ENCODE assay signal across 9 cellular contexts in genomic region chr5:138177936-138178515, GRCh38. TPM values are rescaled to one million over a fixed set of nuclear protein-coding genes. Genes with fewer than 3 reads are reported as not detected.
DNase-seq lines count a peak whose midpoint lies in the region; ATAC-seq, FAIRE-seq and TF ChIP-seq lines count a peak whose summit lies in the region.
"Had no signal": no experiment of that assay in that cellular context is flagged by ENCODE, and none has a peak within 500 bp of the region (broad histone marks: within the 10 kb centered on the region; RNA-seq: fewer than 3 reads in every experiment).

No MANE protein-coding gene starts in this region.

- 0% methylated on average over 16 of the region's 16 CpGs for WGBS in K562 (ENCODE audit: insufficient coverage, low coverage, missing lambda C conversion rate)
- WGBS in spleen, 5 donors, result 0 to 1% (median 0%) methylated on average over 16 of the region's 16 CpGs

- TSS peak; percentile 82 for BruUV-seq in K562 (replicated peaks; lab: Mats Ljungman, UMichigan)

- no peak overlapping the region for H3K27ac Mint-ChIP-seq in activated T-helper 17 cell treated with anti-CD3 and anti-CD28 coated beads, Interleukin-2, amount 50 U/mL, for 72 hours

- TF ChIP-seq EP300 in K562 (IDR thresholded peaks at IDR 0.05; ENCODE audit: low read length), result no peak

- H3K27me3 Mint-ChIP-seq in activated T-helper 17 cell treated with anti-CD3 and anti-CD28 coated beads, Interleukin-2, amount 50 U/mL, for 72 hours, result no peaks in the 10 kb centered on the region

- H3K9ac ChIP-seq in K562 (ENCODE audit: insufficient read depth in 1 of 2, low read depth in 2 of 2, low read length in 2 of 2), result peak overlapping the region; percentile 90 to 97; a peak in 3 of 4 replicates

- no peaks in the 10 kb centered on the region for H3K9me1 ChIP-seq in K562 (ENCODE audit: control insufficient read depth, insufficient read depth, low read length)

- H3K27me3 ChIP-seq in BJ (ENCODE audit: control insufficient read depth, insufficient read depth, low read length) (no peaks in the 10 kb centered on the region), K562 (ENCODE audit: control insufficient read depth in 2 of 2, insufficient read depth in 2 of 2, low read length in 2 of 2) (no peaks in the 10 kb centered on the region), spleen (replicated peaks in 1 of 7) (no peaks in the 10 kb centered on the region)

- ATAC-seq in GM19035 (IDR thresholded peaks at IDR 0.05; ENCODE audit: unreplicated experiment) (peak; percentile 22), K562 (peak; percentile 66)
- ATAC-seq in activated T-helper 17 cell treated with anti-CD3 and anti-CD28 coated beads, Interleukin-2, amount 50 U/mL, for 72 hours (replicated peaks), result no peak

- H3K4me3 Mint-ChIP-seq in activated T-helper 17 cell treated with anti-CD3 and anti-CD28 coated beads, Interleukin-2, amount 50 U/mL, for 72 hours, result no peak overlapping the region

- peak overlapping the region; percentile 78 for H3K4me3 ChIP-seq in BJ (ENCODE audit: low read depth, low read length)
- H3K4me3 ChIP-seq in K562, result peak overlapping the region; percentile 63
- H3K4me3 ChIP-seq in iPS-18c (ENCODE audit: insufficient read depth, low read depth, low read length), result peak overlapping the region; percentile 88
- peak overlapping the region; percentile 43 to 97 (median 88) for H3K4me3 ChIP-seq in spleen

- H4K20me1 ChIP-seq in K562 (replicated peaks; ENCODE audit: control insufficient read depth, insufficient read depth, low read length), result no peaks in the 10 kb centered on the region

- in situ Hi-C loops in K562 (cut with MboI), result loop anchor here (25.0 kb wide), 1 partner anchor 234 kb away; no protein-coding TSS in a partner anchor

- H3K4me1 ChIP-seq in K562 (replicated peaks in 1 of 2; ENCODE audit: control insufficient read depth in 2 of 2, insufficient read depth in 2 of 2, low read length in 2 of 2), result peaks cover 0 to 5% of the 10 kb centered on the region in 2 experiments; a peak in 1 of 5 replicates
- peaks cover 18 to 70% (median 41%) of the 10 kb centered on the region in 6 donors for H3K4me1 ChIP-seq in spleen

- H3K9me3 Mint-ChIP-seq in activated T-helper 17 cell treated with anti-CD3 and anti-CD28 coated beads, Interleukin-2, amount 50 U/mL, for 72 hours, result no peaks in the 10 kb centered on the region

- FAIRE-seq in K562 (lab: Jason Lieb, UNC), result peak; percentile 48

- CTCF ChIA-PET in BJ (lab: Yijun Ruan, JAX), result interaction anchor here (0.6 to 2.5 kb wide), 4 partner anchors 11 to 175 kb away, joined by 3 to 13 read pairs (median 4); partner anchors contain the start of gene GFRA3
- CTCF ChIA-PET in K562 (lab: Yijun Ruan, JAX; ENCODE audit: low intra/inter-chr PET ratio), result no interaction called here

- H3K36me3 Mint-ChIP-seq in activated T-helper 17 cell treated with anti-CD3 and anti-CD28 coated beads, Interleukin-2, amount 50 U/mL, for 72 hours (ENCODE audit: low read depth), result peaks cover 69% of the 10 kb centered on the region

- H3K4me2 ChIP-seq in K562 (ENCODE audit: insufficient read depth, low read length), result peak overlapping the region; percentile 95

- TF ChIP-seq POLR2A in K562 (conservative IDR thresholded peaks at IDR 0.05) (no peak), spleen (IDR thresholded peaks at IDR 0.05) (no peak)

- H2AFZ ChIP-seq in K562 (ENCODE audit: low read depth, low read length), result peak overlapping the region; percentile 99

- peaks cover 4% of the 10 kb centered on the region for H3K4me1 Mint-ChIP-seq in activated T-helper 17 cell treated with anti-CD3 and anti-CD28 coated beads, Interleukin-2, amount 50 U/mL, for 72 hours

- no peak for DNase-seq in BJ (ENCODE audit: low read depth)
- DNase-seq in NCI-H69 (lab: John Stamatoyannopoulos, UW), result peak; percentile 46
- peak; percentile 56 to 67 (median 62) for DNase-seq in K562 (ENCODE audit: extremely low read depth in 1 of 4, low spot score in 3 of 4)
- no peak for DNase-seq in spleen
- DNase-seq in GDM1 (lab: John Stamatoyannopoulos, UW), result no peak

- H3K36me3 ChIP-seq in BJ (ENCODE audit: control insufficient read depth, insufficient read depth, low read length), result peaks cover 7% of the 10 kb centered on the region
- H3K36me3 ChIP-seq in K562 (ENCODE audit: control insufficient read depth, insufficient read depth, low read length), result peaks cover 60% of the 10 kb centered on the region
- H3K36me3 ChIP-seq in spleen, result peaks cover 0 to 57% (median 24%) of the 10 kb centered on the region in 6 donors

- H3K9me3 ChIP-seq in K562 (replicated peaks; ENCODE audit: control insufficient read depth, insufficient read depth, low read depth, low read length) (no peaks in the 10 kb centered on the region), iPS-18c (ENCODE audit: control insufficient read depth, insufficient read depth, low read length) (no peaks in the 10 kb centered on the region), spleen (no peaks in the 10 kb centered on the region)

- POLR2A ChIA-PET in BJ (lab: Charles Lee) (interaction anchor here (0.5 kb wide), 1 partner anchor 559 kb away, joined by 3 read pairs; no protein-coding TSS in a partner anchor), K562 (lab: Yijun Ruan, JAX) (interaction anchor here (0.6 to 4.6 kb wide), 9 partner anchors 10 to 177 kb away, joined by 3 to 34 read pairs (median 3); partner anchors contain the start of genes CDC25C and FAM53C)

- no peak for TF ChIP-seq RAD21 in K562 (CRISPR knock-in tag; conservative IDR thresholded peaks at IDR 0.05 in 1 of 2, IDR thresholded peaks at IDR 0.05 in 1 of 2)

- TF ChIP-seq CTCF in BJ (IDR thresholded peaks at IDR 0.05; ENCODE audit: insufficient read depth, low read depth, low read length) (no peak), K562 (IDR thresholded peaks at IDR 0.05 in 2 of 3, conservative IDR thresholded peaks at IDR 0.05 in 1 of 3; ENCODE audit: insufficient read depth in 2 of 3, low read depth in 1 of 3, low read length in 3 of 3) (no peak), spleen (IDR thresholded peaks at IDR 0.05 in 8 of 11, conservative IDR thresholded peaks at IDR 0.05 in 3 of 11) (no peak)

- peaks cover 57% of the 10 kb centered on the region for H3K79me2 ChIP-seq in K562 (ENCODE audit: control insufficient read depth, insufficient read depth, low read length)

- intact Hi-C loops in K562 (cut with micrococcal nuclease), result no loop called here
- intact Hi-C loops in spleen (cut with DNase I; ENCODE audit: low total_unique reads), result no loop called here

- H3K27ac ChIP-seq in K562 (ENCODE audit: extremely low read depth, low read depth, low read length), result peak overlapping the region; percentile 99
- peak overlapping the region; percentile 66 to 91 (median 85) for H3K27ac ChIP-seq in spleen

RNA-seq across cellular contexts. Expression of gene BRD8, which starts 0.4 kb away (rescaled TPM):
- 51.7 and 56.8 TPM in 2 replicates for polyA plus RNA-seq in BJ (2011; rRNA removed)
- polyA minus RNA-seq in BJ (2011; rRNA and poly(A)+ RNA removed), result 22.7 and 32.1 TPM in 2 replicates
- 262 and 465 TPM in 2 replicates for total RNA-seq in K562 (2011; cell fraction: chromatin; rRNA removed; ENCODE audit: low replicate concordance)
- total RNA-seq in K562 (2011; cell fraction: nucleolus; rRNA removed), result 139 and 153 TPM in 2 replicates
- 257 and 290 TPM in 2 replicates for total RNA-seq in K562 (2011; cell fraction: nucleoplasm; rRNA removed)
- total RNA-seq in K562 (2014; rRNA removed), result 53.9 and 54.6 TPM in 2 replicates
- 71.2 and 85.6 TPM in 2 replicates for total RNA-seq in K562 (2014; rRNA removed; fragmentation: Illumina TruSeq; extraction: Trizol)
- 55.2 and 57.1 TPM in 2 replicates for total RNA-seq in K562 (2015; rRNA removed; fragmentation: Illumina TruSeq; extraction: Trizol)
- 65.7 and 74.1 TPM in 2 replicates for total RNA-seq in K562 (2021)
- 163 and 175 TPM in 2 replicates for polyA plus RNA-seq in K562 (2011; rRNA removed)
- 43.2 and 73.7 TPM in 2 replicates for polyA plus RNA-seq in K562 (2011; cell fraction: cytosol; rRNA removed)
- 342 and 416 TPM in 2 replicates for polyA plus RNA-seq in K562 (2011; cell fraction: nucleus; rRNA removed)
- 62.7 and 76.2 TPM in 2 replicates for polyA plus RNA-seq in K562 (2012)
- polyA plus RNA-seq in K562 (2014; fragmentation: Illumina TruSeq; extraction: Trizol), result 87.9 and 88.4 TPM in 2 replicates
- 100 to 1,000 TPM in 1 of 2 experiments, 10 to 100 TPM in 1; 89.5 to 141 TPM for polyA plus RNA-seq in K562 (2014; fragmentation: Nextera tagmentation; extraction: Ambion mirVana)
- 76.8 and 87.0 TPM in 2 replicates for polyA plus RNA-seq in K562 (2014; rRNA removed)
- 110 and 130 TPM in 2 replicates for polyA minus RNA-seq in K562 (2011; rRNA and poly(A)+ RNA removed)
- 22.6 and 38.0 TPM in 2 replicates for polyA minus RNA-seq in K562 (2011; cell fraction: cytosol; rRNA and poly(A)+ RNA removed)
- 75.5 and 117 TPM in 2 replicates for polyA minus RNA-seq in K562 (2011; cell fraction: nucleus; rRNA and poly(A)+ RNA removed)
- total RNA-seq in spleen, result 10 to 100 TPM; 49.0 to 78.6 (median 57.5) TPM
- polyA plus RNA-seq in spleen, result 10 to 100 TPM; 20.5 to 41.8 (median 31.8) TPM
- 100 to 1,000 TPM in 1 of 2 donors, 10 to 100 TPM in 1; 70.6 to 130 TPM for total RNA-seq in activated T-helper 17 cell treated with anti-CD3 and anti-CD28 coated beads, Interleukin-2, amount 50 U/mL, for 72 hours

RNA-seq across cellular contexts. Expression of gene KIF20A, which starts 0.9 kb away (rescaled TPM):
- 49.2 and 54.5 TPM in 2 replicates for polyA plus RNA-seq in BJ (2011; rRNA removed)
- 51.9 and 54.3 TPM in 2 replicates for polyA minus RNA-seq in BJ (2011; rRNA and poly(A)+ RNA removed)
- total RNA-seq in K562 (2011; cell fraction: chromatin; rRNA removed; ENCODE audit: low replicate concordance), result 122 and 137 TPM in 2 replicates
- 95.4 and 97.0 TPM in 2 replicates for total RNA-seq in K562 (2011; cell fraction: nucleolus; rRNA removed)
- total RNA-seq in K562 (2011; cell fraction: nucleoplasm; rRNA removed), result 81.0 and 82.0 TPM in 2 replicates
- total RNA-seq in K562 (2014; rRNA removed), result 40.8 and 44.9 TPM in 2 replicates
- total RNA-seq in K562 (2014; rRNA removed; fragmentation: Illumina TruSeq; extraction: Trizol), result 61.2 and 63.1 TPM in 2 replicates
- 51.9 and 55.5 TPM in 2 replicates for total RNA-seq in K562 (2015; rRNA removed; fragmentation: Illumina TruSeq; extraction: Trizol)
- 49.0 and 52.6 TPM in 2 replicates for total RNA-seq in K562 (2021)
- 53.9 and 57.0 TPM in 2 replicates for polyA plus RNA-seq in K562 (2011; rRNA removed)
- polyA plus RNA-seq in K562 (2011; cell fraction: cytosol; rRNA removed), result 31.9 and 42.7 TPM in 2 replicates
- 94.3 and 132 TPM in 2 replicates for polyA plus RNA-seq in K562 (2011; cell fraction: nucleus; rRNA removed)
- polyA plus RNA-seq in K562 (2012), result 28.5 and 32.7 TPM in 2 replicates
- polyA plus RNA-seq in K562 (2014; fragmentation: Illumina TruSeq; extraction: Trizol), result 52.3 and 59.6 TPM in 2 replicates
- polyA plus RNA-seq in K562 (2014; fragmentation: Nextera tagmentation; extraction: Ambion mirVana), result 10 to 100 TPM; 39.8 to 58.7 TPM
- 36.8 and 39.6 TPM in 2 replicates for polyA plus RNA-seq in K562 (2014; rRNA removed)
- 126 and 142 TPM in 2 replicates for polyA minus RNA-seq in K562 (2011; rRNA and poly(A)+ RNA removed)
- 49.5 and 58.0 TPM in 2 replicates for polyA minus RNA-seq in K562 (2011; cell fraction: cytosol; rRNA and poly(A)+ RNA removed)
- polyA minus RNA-seq in K562 (2011; cell fraction: nucleus; rRNA and poly(A)+ RNA removed), result 73.5 and 136 TPM in 2 replicates
- total RNA-seq in spleen, result 1 to 10 TPM; 1.5 to 5.9 (median 3.2) TPM
- polyA plus RNA-seq in spleen, result 1 to 10 TPM in 2 of 3 donors, under 1 TPM in 1; 0.83 to 4.9 (median 1.2) TPM
- total RNA-seq in activated T-helper 17 cell treated with anti-CD3 and anti-CD28 coated beads, Interleukin-2, amount 50 U/mL, for 72 hours, result 10 to 100 TPM; 66.2 to 73.0 TPM

RNA-seq across cellular contexts. Expression of gene CDC23, which starts 35.1 kb away (rescaled TPM):
- polyA plus RNA-seq in BJ (2011; rRNA removed) (20.9 and 38.3 TPM in 2 replicates), K562 (2011; rRNA removed) (88.2 and 103 TPM in 2 replicates), K562 (2014; fragmentation: Illumina TruSeq; extraction: Trizol) (64.9 and 77.9 TPM in 2 replicates), K562 (2014; fragmentation: Nextera tagmentation; extraction: Ambion mirVana) (100 to 1,000 TPM; 123 to 157 TPM), K562 (2014; rRNA removed) (56.1 and 58.0 TPM in 2 replicates), spleen (10 to 100 TPM in 2 of 3 donors, 1 to 10 TPM in 1; 8.7 to 14.0 (median 12.2) TPM)
- 13.6 and 15.6 TPM in 2 replicates for polyA minus RNA-seq in BJ (2011; rRNA and poly(A)+ RNA removed)
- total RNA-seq in K562 (2011; cell fraction: chromatin; rRNA removed; ENCODE audit: low replicate concordance), result 54.9 and 94.0 TPM in 2 replicates
- 43.7 and 49.0 TPM in 2 replicates for total RNA-seq in K562 (2011; cell fraction: nucleolus; rRNA removed)
- total RNA-seq in K562 (2011; cell fraction: nucleoplasm; rRNA removed), result 44.3 and 54.0 TPM in 2 replicates
- total RNA-seq in K562 (2014; rRNA removed) (34.5 and 44.1 TPM in 2 replicates), K562 (2014; rRNA removed; fragmentation: Illumina TruSeq; extraction: Trizol) (65.5 and 70.7 TPM in 2 replicates), K562 (2015; rRNA removed; fragmentation: Illumina TruSeq; extraction: Trizol) (54.8 and 58.4 TPM in 2 replicates), K562 (2021) (53.0 and 63.2 TPM in 2 replicates), spleen (10 to 100 TPM; 21.0 to 28.6 (median 23.3) TPM)
- 37.5 and 60.2 TPM in 2 replicates for polyA plus RNA-seq in K562 (2011; cell fraction: cytosol; rRNA removed)
- polyA plus RNA-seq in K562 (2011; cell fraction: nucleus; rRNA removed), result 72.5 and 118 TPM in 2 replicates
- polyA plus RNA-seq in K562 (2012), result 35.6 and 40.4 TPM in 2 replicates
- 62.2 and 66.4 TPM in 2 replicates for polyA minus RNA-seq in K562 (2011; rRNA and poly(A)+ RNA removed)
- 18.3 and 26.3 TPM in 2 replicates for polyA minus RNA-seq in K562 (2011; cell fraction: cytosol; rRNA and poly(A)+ RNA removed)
- 49.7 and 57.3 TPM in 2 replicates for polyA minus RNA-seq in K562 (2011; cell fraction: nucleus; rRNA and poly(A)+ RNA removed)
- total RNA-seq in activated T-helper 17 cell treated with anti-CD3 and anti-CD28 coated beads, Interleukin-2, amount 50 U/mL, for 72 hours, result 10 to 100 TPM; 27.8 to 42.3 TPM

RNA-seq across cellular contexts. Expression of gene NME5, which starts 38.8 kb away (rescaled TPM):
- 0.31 and 1.3 TPM in 2 replicates for polyA plus RNA-seq in BJ (2011; rRNA removed)
- polyA minus RNA-seq in BJ (2011; rRNA and poly(A)+ RNA removed), result 0.19 TPM in 1 of 2 replicates, not detected in the other
- not detected in 2 replicates for total RNA-seq in K562 (2011; cell fraction: chromatin; rRNA removed; ENCODE audit: low replicate concordance)
- not detected in 2 replicates for total RNA-seq in K562 (2011; cell fraction: nucleolus; rRNA removed)
- total RNA-seq in K562 (2011; cell fraction: nucleoplasm; rRNA removed), result not detected in 2 replicates
- total RNA-seq in K562 (2014; rRNA removed), result not detected in 2 replicates
- total RNA-seq in K562 (2014; rRNA removed; fragmentation: Illumina TruSeq; extraction: Trizol), result not detected in 2 replicates
- total RNA-seq in K562 (2015; rRNA removed; fragmentation: Illumina TruSeq; extraction: Trizol), result not detected in 2 replicates
- not detected in 2 replicates for total RNA-seq in K562 (2021)
- polyA plus RNA-seq in K562 (2011; rRNA removed), result not detected in 2 replicates
- not detected in 2 replicates for polyA plus RNA-seq in K562 (2011; cell fraction: cytosol; rRNA removed)
- not detected in 2 replicates for polyA plus RNA-seq in K562 (2011; cell fraction: nucleus; rRNA removed)
- not detected in 2 replicates for polyA plus RNA-seq in K562 (2012)
- polyA plus RNA-seq in K562 (2014; fragmentation: Illumina TruSeq; extraction: Trizol), result not detected in 2 replicates
- not detected for polyA plus RNA-seq in K562 (2014; fragmentation: Nextera tagmentation; extraction: Ambion mirVana)
- not detected in 2 replicates for polyA plus RNA-seq in K562 (2014; rRNA removed)
- polyA minus RNA-seq in K562 (2011; rRNA and poly(A)+ RNA removed), result not detected in 2 replicates
- polyA minus RNA-seq in K562 (2011; cell fraction: cytosol; rRNA and poly(A)+ RNA removed), result not detected in 2 replicates
- not detected in 2 replicates for polyA minus RNA-seq in K562 (2011; cell fraction: nucleus; rRNA and poly(A)+ RNA removed)
- 1 to 10 TPM in 2 of 7 donors, under 1 TPM in 1, not detected in 4; 0.55 to 1.3 (median 1.1) TPM for total RNA-seq in spleen
- polyA plus RNA-seq in spleen, result under 1 TPM; 0.13 to 0.47 (median 0.43) TPM
- not detected for total RNA-seq in activated T-helper 17 cell treated with anti-CD3 and anti-CD28 coated beads, Interleukin-2, amount 50 U/mL, for 72 hours
- total RNA-seq: T-helper 2 cell treated with Interferon-gamma antibody and Interleukin-4, amounts not matched to agents 100 ng/mL and 5 ng/mL, for 36 hours had no signal

Comparison
In these comparisons a context has a peak if more than half of its experiments do, and no peak if none do; other contexts are left out.
1. DNase-seq: peak in NCI-H69 (single experiment) and K562 (4 of 4); none in BJ (single experiment), spleen (single experiment) and GDM1 (single experiment).
2. RNA of gene KIF20A, which starts 0.9 kb away (total RNA-seq): 66.2 to 73.0 TPM in activated T-helper 17 cell treated with anti-CD3 and anti-CD28 coated beads, Interleukin-2, amount 50 U/mL, for 72 hours and 40.8 to 137 TPM in K562; 1.5 to 5.9 TPM in spleen; every median in the first group is over 4 times any median in the second.
3. Peak in every context shown above with its lines, with median percentiles within 50 percentile points of each other: H3K4me3 ChIP-seq.